ENCODE assay signal across 2 cellular contexts in genomic region chr4:155675709-155676429, GRCh38.
TF ChIP-seq lines count a peak whose summit lies in the region.

No MANE protein-coding gene starts in this region.

TF ChIP-seq in liver, 16 proteins besides CTCF, POLR2A, EP300 and RAD21 (continued from another document):
- TF ChIP-seq FOXA1 (IDR thresholded peaks at IDR 0.05) = no peak
- no peak for TF ChIP-seq RXRA (IDR thresholded peaks at IDR 0.05)
- TF ChIP-seq MAX (IDR thresholded peaks at IDR 0.05) = no peak
- no peak for TF ChIP-seq TAF1 (conservative IDR thresholded peaks at IDR 0.05)
- no peak for TF ChIP-seq FOXA2 (IDR thresholded peaks at IDR 0.05)
- no peak for TF ChIP-seq NR2F2 (IDR thresholded peaks at IDR 0.05)
- TF ChIP-seq, protein P1, sequence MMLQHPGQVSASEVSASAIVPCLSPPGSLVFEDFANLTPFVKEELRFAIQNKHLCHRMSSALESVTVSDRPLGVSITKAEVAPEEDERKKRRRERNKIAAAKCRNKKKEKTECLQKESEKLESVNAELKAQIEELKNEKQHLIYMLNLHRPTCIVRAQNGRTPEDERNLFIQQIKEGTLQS (IDR thresholded peaks at IDR 0.05) = no peak
TF ChIP-seq in liver: peak in this region for 0.

TF ChIP-seq in HepG2, 621 proteins besides CTCF, POLR2A, EP300 and RAD21 (continued from another document):
- TF ChIP-seq, protein P2, sequence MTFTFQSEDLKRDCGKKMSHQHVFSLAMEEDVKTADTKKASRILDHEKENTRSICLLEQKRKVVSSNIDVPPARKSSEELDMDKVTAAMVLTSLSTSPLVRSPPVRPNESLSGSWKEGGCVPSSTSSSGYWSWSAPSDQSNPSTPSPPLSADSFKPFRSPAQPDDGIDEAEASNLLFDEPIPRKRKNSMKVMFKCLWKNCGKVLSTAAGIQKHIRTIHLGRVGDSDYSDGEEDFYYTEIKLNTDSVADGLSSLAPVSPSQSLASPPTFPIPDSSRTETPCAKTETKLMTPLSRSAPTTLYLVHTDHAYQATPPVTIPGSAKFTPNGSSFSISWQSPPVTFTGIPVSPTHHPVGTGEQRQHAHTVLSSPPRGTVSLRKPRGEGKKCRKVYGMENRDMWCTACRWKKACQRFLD (CRISPR knock-in tag; IDR thresholded peaks at IDR 0.05; ENCODE audit: borderline replicate concordance) = no peak
- TF ChIP-seq THYN1 (CRISPR knock-in tag; IDR thresholded peaks at IDR 0.05; ENCODE audit: borderline replicate concordance, low read depth) = no peak
- TF ChIP-seq, protein P3, sequence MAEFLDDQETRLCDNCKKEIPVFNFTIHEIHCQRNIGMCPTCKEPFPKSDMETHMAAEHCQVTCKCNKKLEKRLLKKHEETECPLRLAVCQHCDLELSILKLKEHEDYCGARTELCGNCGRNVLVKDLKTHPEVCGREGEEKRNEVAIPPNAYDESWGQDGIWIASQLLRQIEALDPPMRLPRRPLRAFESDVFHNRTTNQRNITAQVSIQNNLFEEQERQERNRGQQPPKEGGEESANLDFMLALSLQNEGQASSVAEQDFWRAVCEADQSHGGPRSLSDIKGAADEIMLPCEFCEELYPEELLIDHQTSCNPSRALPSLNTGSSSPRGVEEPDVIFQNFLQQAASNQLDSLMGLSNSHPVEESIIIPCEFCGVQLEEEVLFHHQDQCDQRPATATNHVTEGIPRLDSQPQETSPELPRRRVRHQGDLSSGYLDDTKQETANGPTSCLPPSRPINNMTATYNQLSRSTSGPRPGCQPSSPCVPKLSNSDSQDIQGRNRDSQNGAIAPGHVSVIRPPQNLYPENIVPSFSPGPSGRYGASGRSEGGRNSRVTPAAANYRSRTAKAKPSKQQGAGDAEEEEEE (CRISPR knock-in tag; IDR thresholded peaks at IDR 0.05; ENCODE audit: borderline replicate concordance) = no peak
- no peak for TF ChIP-seq ZNF33A (CRISPR knock-in tag; IDR thresholded peaks at IDR 0.05; ENCODE audit: borderline replicate concordance)
- no peak for TF ChIP-seq ZNF260 (CRISPR knock-in tag; IDR thresholded peaks at IDR 0.05; ENCODE audit: borderline replicate concordance, low read depth)
- no peak for TF ChIP-seq ZFYVE20 (CRISPR knock-in tag; IDR thresholded peaks at IDR 0.05; ENCODE audit: borderline replicate concordance, low read depth)
- TF ChIP-seq ZNF784 (CRISPR knock-in tag; IDR thresholded peaks at IDR 0.05; ENCODE audit: borderline replicate concordance) = no peak
- TF ChIP-seq PRMT3 (CRISPR knock-in tag; IDR thresholded peaks at IDR 0.05; ENCODE audit: borderline replicate concordance, low read depth) = no peak
- TF ChIP-seq, protein P4, sequence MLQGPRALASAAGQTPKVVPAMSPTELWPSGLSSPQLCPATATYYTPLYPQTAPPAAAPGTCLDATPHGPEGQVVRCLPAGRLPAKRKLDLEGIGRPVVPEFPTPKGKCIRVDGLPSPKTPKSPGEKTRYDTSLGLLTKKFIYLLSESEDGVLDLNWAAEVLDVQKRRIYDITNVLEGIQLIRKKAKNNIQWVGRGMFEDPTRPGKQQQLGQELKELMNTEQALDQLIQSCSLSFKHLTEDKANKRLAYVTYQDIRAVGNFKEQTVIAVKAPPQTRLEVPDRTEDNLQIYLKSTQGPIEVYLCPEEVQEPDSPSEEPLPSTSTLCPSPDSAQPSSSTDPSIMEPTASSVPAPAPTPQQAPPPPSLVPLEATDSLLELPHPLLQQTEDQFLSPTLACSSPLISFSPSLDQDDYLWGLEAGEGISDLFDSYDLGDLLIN (CRISPR knock-in tag; IDR thresholded peaks at IDR 0.05; ENCODE audit: borderline replicate concordance) = no peak
- no peak for TF ChIP-seq ZNF562 (CRISPR knock-in tag; IDR thresholded peaks at IDR 0.05; ENCODE audit: borderline replicate concordance)
- TF ChIP-seq MIER2 (CRISPR knock-in tag; IDR thresholded peaks at IDR 0.05) = no peak
- no peak for TF ChIP-seq GPBP1L1 (CRISPR knock-in tag; IDR thresholded peaks at IDR 0.05)
- no peak for TF ChIP-seq RERE (CRISPR knock-in tag; IDR thresholded peaks at IDR 0.05; ENCODE audit: low read depth)
- TF ChIP-seq THAP9 (CRISPR knock-in tag; IDR thresholded peaks at IDR 0.05; ENCODE audit: borderline replicate concordance) = no peak
- TF ChIP-seq, protein P5, sequence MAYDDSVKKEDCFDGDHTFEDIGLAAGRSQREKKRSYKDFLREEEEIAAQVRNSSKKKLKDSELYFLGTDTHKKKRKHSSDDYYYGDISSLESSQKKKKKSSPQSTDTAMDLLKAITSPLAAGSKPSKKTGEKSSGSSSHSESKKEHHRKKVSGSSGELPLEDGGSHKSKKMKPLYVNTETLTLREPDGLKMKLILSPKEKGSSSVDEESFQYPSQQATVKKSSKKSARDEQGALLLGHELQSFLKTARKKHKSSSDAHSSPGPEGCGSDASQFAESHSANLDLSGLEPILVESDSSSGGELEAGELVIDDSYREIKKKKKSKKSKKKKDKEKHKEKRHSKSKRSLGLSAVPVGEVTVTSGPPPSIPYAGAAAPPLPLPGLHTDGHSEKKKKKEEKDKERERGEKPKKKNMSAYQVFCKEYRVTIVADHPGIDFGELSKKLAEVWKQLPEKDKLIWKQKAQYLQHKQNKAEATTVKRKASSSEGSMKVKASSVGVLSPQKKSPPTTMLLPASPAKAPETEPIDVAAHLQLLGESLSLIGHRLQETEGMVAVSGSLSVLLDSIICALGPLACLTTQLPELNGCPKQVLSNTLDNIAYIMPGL (CRISPR knock-in tag; IDR thresholded peaks at IDR 0.05; ENCODE audit: borderline replicate concordance in 1 of 2, low read depth in 1 of 2) = no peak
- TF ChIP-seq XRCC5 (optimal IDR thresholded peaks at IDR 0.05; ENCODE audit: low read length) = no peak
- no peak for TF ChIP-seq RARG (CRISPR knock-in tag; IDR thresholded peaks at IDR 0.05; ENCODE audit: low read depth)
